Comparison of ENCODE assay signal across 23 cellular contexts in genomic region chr2:53289309-53290006, GRCh38.
DNase-seq lines count a peak whose midpoint lies in the region; ATAC-seq and TF ChIP-seq lines count a peak whose summit lies in the region.
"Had no signal": no experiment of that assay in that cellular context is flagged by ENCODE, and none has a peak within 500 bp of the region (broad histone marks: within the 10 kb centered on the region; RNA-seq: fewer than 3 reads in every experiment).

No MANE protein-coding gene starts in this region.

- RAD21 ChIA-PET in HCT116 (lab: Charles Lee; ENCODE audit: low non-redundant PET in 1 of 2, low total read pairs in 2 of 2, uncharacterized antibody in 2 of 2, unreplicated experiment in 2 of 2): no interaction called here

- H4K20me1 ChIP-seq in HCT116 (ENCODE audit: insufficient read depth): no peaks in the 10 kb centered on the region
- H4K20me1 ChIP-seq: BLaER1 treated with 17β-estradiol and CSF1 and Interleukin-3, amounts not matched to agents 10 nM and 100 nM had no signal

- intact Hi-C loops in HCT116 (cut with micrococcal nuclease): no loop called here

- POLR2A ChIA-PET in HCT116 (lab: Charles Lee): no interaction called here
- POLR2A ChIA-PET in RWPE1 (lab: Yijun Ruan, JAX; ENCODE audit: low non-redundant PET): no interaction called here

- no peaks in the 10 kb centered on the region for H3K79me2 ChIP-seq in HCT116 (ENCODE audit: insufficient read depth, low read length)

- CTCF ChIA-PET in HCT116 (lab: Charles Lee) (no interaction called here), RWPE1 (lab: Yijun Ruan, JAX) (no interaction called here)

- H3K27me3 ChIP-seq in HCT116 (ENCODE audit: insufficient read depth, low read length): no peaks in the 10 kb centered on the region
- H3K27me3 ChIP-seq: BLaER1 treated with 17β-estradiol and CSF1 and Interleukin-3, amounts not matched to agents 10 nM and 100 nM had no signal

- H3K27ac ChIP-seq in HCT116 (ENCODE audit: low read depth, low read length) (no peak overlapping the region), RWPE1 (no peak overlapping the region)
- H3K27ac ChIP-seq: A549; BLaER1 treated with 17β-estradiol and CSF1 and Interleukin-3, amounts not matched to agents 10 nM and 100 nM had no signal

- H3K4me2 ChIP-seq in HCT116 (ENCODE audit: low read length): no peak overlapping the region
- H3K4me2 ChIP-seq: A549; BLaER1 treated with 17β-estradiol and CSF1 and Interleukin-3, amounts not matched to agents 10 nM and 100 nM had no signal

- no peak overlapping the region for H3K9ac ChIP-seq in HCT116 (ENCODE audit: low read length)
- H3K9ac ChIP-seq: BLaER1 treated with 17β-estradiol and CSF1 and Interleukin-3, amounts not matched to agents 10 nM and 100 nM had no signal

- ATAC-seq in HCT116: no peak
- no peak for ATAC-seq in HG02938 (IDR thresholded peaks at IDR 0.05; ENCODE audit: unreplicated experiment)
- ATAC-seq: A549 had no signal

- no peak for TF ChIP-seq POLR2A in HCT116 (IDR thresholded peaks at IDR 0.05; ENCODE audit: borderline replicate concordance, extremely low read depth, insufficient read depth, insufficient read length)

- no peak for TF ChIP-seq CTCF in HCT116 (IDR thresholded peaks at IDR 0.05 in 2 of 3, conservative IDR thresholded peaks at IDR 0.05 in 1 of 3; ENCODE audit: borderline replicate concordance in 1 of 3, insufficient read depth in 1 of 3, low read depth in 2 of 3, low read length in 2 of 3)
- TF ChIP-seq CTCF in RWPE1 (conservative IDR thresholded peaks at IDR 0.05; ENCODE audit: low read depth): no peak
- no peak for TF ChIP-seq CTCF in epithelial cell of esophagus (IDR thresholded peaks at IDR 0.05; ENCODE audit: insufficient read depth, low read depth, low read length, missing control alignments)
- TF ChIP-seq CTCF in GM20000 (IDR thresholded peaks at IDR 0.05; ENCODE audit: extremely low read depth, missing control alignments): no peak

- peak overlapping the region; percentile 12 for H2AFZ ChIP-seq in HCT116 (ENCODE audit: low read depth, low read length, poor library complexity, severe bottlenecking)

- H3K4me3 ChIP-seq in HCT116 (replicated peaks in 1 of 2; ENCODE audit: low read depth in 1 of 2, low read length in 2 of 2): no peak overlapping the region
- H3K4me3 ChIP-seq in epithelial cell of esophagus (ENCODE audit: low read length): no peak overlapping the region
- H3K4me3 ChIP-seq: A549; BLaER1 treated with 17β-estradiol and CSF1 and Interleukin-3, amounts not matched to agents 10 nM and 100 nM had no signal

- H3K9me3 ChIP-seq in HCT116 (ENCODE audit: control insufficient read depth in 1 of 2, insufficient read depth in 1 of 2, low read depth in 1 of 2, low read length in 2 of 2): no peaks in the 10 kb centered on the region
- H3K9me3 ChIP-seq: A549; BLaER1 treated with 17β-estradiol and CSF1 and Interleukin-3, amounts not matched to agents 10 nM and 100 nM had no signal

- peaks cover 0 to 10% of the 10 kb centered on the region in 2 experiments; a peak in 2 of 4 replicates for H3K4me1 ChIP-seq in HCT116 (ENCODE audit: control insufficient read depth in 1 of 2, insufficient read depth in 2 of 2, low read length in 2 of 2)
- H3K4me1 ChIP-seq: A549; BLaER1 treated with 17β-estradiol and CSF1 and Interleukin-3, amounts not matched to agents 10 nM and 100 nM had no signal

- TF ChIP-seq RAD21 in HCT116 (IDR thresholded peaks at IDR 0.05; ENCODE audit: low read depth): no peak

- no peaks in the 10 kb centered on the region for H3K9me2 ChIP-seq in HCT116 (ENCODE audit: insufficient read depth)

- no TSS peak for BruUV-seq in HCT116 (replicated peaks; lab: Mats Ljungman, UMichigan)

- DNase-seq in HCT116 (ENCODE audit: low read depth, low spot score) (no peak), RWPE1 (ENCODE audit: low spot score) (peak; percentile 35), epithelial cell of esophagus (ENCODE audit: low read depth) (peak; percentile 42), putamen (ENCODE audit: low spot score) (peak; percentile 16), GM20000 (ENCODE audit: low spot score) (no peak)
- DNase-seq in stimulated activated CD4-positive, alpha-beta T cell treated with anti-CD3 and anti-CD28 coated beads, Interleukin-12 subunit alpha, Interleukin-12 subunit beta, amount 100 ng/mL, for 4 hours: no peak
- DNase-seq: AML-193; CD4-positive, alpha-beta T cell; GOT3; KBM-7; MV-4-11; NCI-H1105 treated with DMSO at 0.1 percent for 48 hours; NCI-H1694; NCI-H2029 treated with DMSO at 0.1 percent for 48 hours; NCI-H446 treated with DMSO at 0.1 percent for 48 hours; NCI-H526; NCI-H82; NK-92 treated with Interleukin-12 subunit alpha and Interleukin-12 subunit beta, amount 100 ng/mL, for 24 hours; RPMI8226; SHP77 treated with DMSO at 0.1 percent for 48 hours had no signal

- no peaks in the 10 kb centered on the region for H3K36me3 ChIP-seq in HCT116 (ENCODE audit: control insufficient read depth in 1 of 2, insufficient read depth in 2 of 2, low read length in 2 of 2)
- H3K36me3 ChIP-seq: BLaER1 treated with 17β-estradiol and CSF1 and Interleukin-3, amounts not matched to agents 10 nM and 100 nM had no signal

TF ChIP-seq in HCT116, 20 proteins besides CTCF, POLR2A, EP300 and RAD21 (continues in another document):
- TF ChIP-seq POLR2AphosphoS5 (IDR thresholded peaks at IDR 0.05; ENCODE audit: low read depth, low read length): no peak
- TF ChIP-seq JUND (IDR thresholded peaks at IDR 0.05): no peak
- no peak for TF ChIP-seq CBX3 (IDR thresholded peaks at IDR 0.05; ENCODE audit: low read depth)
- TF ChIP-seq ZNF274 (IDR thresholded peaks at IDR 0.05; ENCODE audit: low read depth, low read length): no peak
- no peak for TF ChIP-seq EZH2 (IDR thresholded peaks at IDR 0.05)
- TF ChIP-seq FOSL1 (IDR thresholded peaks at IDR 0.05; ENCODE audit: low read depth): no peak
- TF ChIP-seq CEBPB (IDR thresholded peaks at IDR 0.05; ENCODE audit: low read depth): no peak
- TF ChIP-seq YY1 (IDR thresholded peaks at IDR 0.05; ENCODE audit: extremely low read depth, insufficient replicate concordance, low read depth, low read length): no peak
- TF ChIP-seq SRF (IDR thresholded peaks at IDR 0.05; ENCODE audit: low read depth): no peak
- no peak for TF ChIP-seq ZFX (IDR thresholded peaks at IDR 0.05)
- TF ChIP-seq SP1 (IDR thresholded peaks at IDR 0.05; ENCODE audit: low read depth): no peak
- TF ChIP-seq ELF1 (IDR thresholded peaks at IDR 0.05; ENCODE audit: borderline replicate concordance, low read depth): no peak
- TF ChIP-seq ZBTB33 (IDR thresholded peaks at IDR 0.05; ENCODE audit: extremely low read depth, insufficient replicate concordance, low read length): no peak
- TF ChIP-seq MAX (IDR thresholded peaks at IDR 0.05): no peak
- no peak for TF ChIP-seq ATF3 (IDR thresholded peaks at IDR 0.05)
- no peak for TF ChIP-seq EZH2phosphoT487 (IDR thresholded peaks at IDR 0.05; ENCODE audit: borderline replicate concordance)
- no peak for TF ChIP-seq TCF7L2 (IDR thresholded peaks at IDR 0.05; ENCODE audit: borderline replicate concordance, extremely low read depth, insufficient read depth, insufficient read length)
- TF ChIP-seq EGR1 (IDR thresholded peaks at IDR 0.05; ENCODE audit: low read depth): no peak
- no peak for TF ChIP-seq SIN3A (IDR thresholded peaks at IDR 0.05; ENCODE audit: low read depth)

Comparison
In these comparisons a context has a peak if more than half of its experiments do, and no peak if none do; other contexts are left out.
1. DNase-seq: peak in RWPE1 (single experiment), epithelial cell of esophagus (single experiment) and putamen (single experiment); none in HCT116 (single experiment), GM20000 (single experiment) and stimulated activated CD4-positive, alpha-beta T cell treated with anti-CD3 and anti-CD28 coated beads, Interleukin-12 subunit alpha, Interleukin-12 subunit beta, amount 100 ng/mL, for 4 hours (single experiment).